ENCODE assay signal across 28 cellular contexts in the genomic region with DNA sequence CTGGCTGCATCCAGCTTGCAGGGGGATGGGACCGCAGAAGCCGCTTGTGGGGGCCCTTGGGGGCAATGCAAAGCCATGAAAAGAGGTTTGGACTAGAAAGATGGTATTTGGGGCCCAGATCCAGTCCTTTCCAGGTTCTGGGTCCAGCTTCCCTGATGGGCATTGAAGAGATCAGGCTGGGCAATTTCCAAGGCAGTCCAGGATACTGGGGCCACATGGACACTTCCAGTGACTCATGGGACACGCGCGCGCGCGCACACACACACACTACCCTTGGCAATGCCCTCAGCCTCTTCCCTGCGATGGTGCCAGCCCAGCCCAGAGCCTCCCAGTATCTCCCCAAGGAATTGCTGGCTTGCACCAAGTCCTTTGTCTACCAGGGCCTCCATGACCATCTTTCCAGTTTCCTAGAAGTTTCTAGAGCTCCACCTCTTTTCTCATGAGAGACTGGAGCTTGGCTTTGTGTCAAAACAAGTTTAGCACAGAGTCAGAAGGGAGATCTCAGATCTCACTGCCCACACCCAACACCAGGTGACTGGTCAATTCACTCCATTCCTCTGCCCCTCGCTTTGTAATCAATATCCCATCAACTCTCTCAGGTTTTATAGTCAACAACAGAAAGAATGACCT. TPM values are rescaled to one million over a fixed set of nuclear protein-coding genes. Genes with fewer than 3 reads are reported as not detected.
A peak's percentile ranks its signal among the peaks of the same experiment; 100 is the strongest.
DNase-seq lines count a peak whose midpoint lies in the region; ATAC-seq and TF ChIP-seq lines count a peak whose summit lies in the region.
"Had no signal": no experiment of that assay in that cellular context is flagged by ENCODE, and none has a peak within 500 bp of the region (broad histone marks: within the 10 kb centered on the region; RNA-seq: fewer than 3 reads in every experiment).

No MANE protein-coding gene starts in this region.

- H3K27ac Mint-ChIP-seq in activated naive CD8-positive, alpha-beta T cell treated with anti-CD3 and anti-CD28 coated beads, Interleukin-2, amount 10 ng/mL, durations not matched to agents 7 days and 5 days: no peak overlapping the region
- no peak overlapping the region for H3K27ac Mint-ChIP-seq in activated naive CD8-positive, alpha-beta T cell treated with anti-CD3 and anti-CD28 coated beads for 36 hours
- no peak overlapping the region for H3K27ac Mint-ChIP-seq in progenitor cell of endocrine pancreas
- H3K27ac Mint-ChIP-seq: activated CD8-positive, alpha-beta T cell treated with anti-CD3 and anti-CD28 coated beads for 36 hours had no signal

- H3K27me3 Mint-ChIP-seq in activated naive CD8-positive, alpha-beta T cell treated with anti-CD3 and anti-CD28 coated beads, Interleukin-2, amount 10 ng/mL, durations not matched to agents 7 days and 5 days: peaks cover 36% of the 10 kb centered on the region
- peaks cover 48% of the 10 kb centered on the region for H3K27me3 Mint-ChIP-seq in activated naive CD8-positive, alpha-beta T cell treated with anti-CD3 and anti-CD28 coated beads for 36 hours
- H3K27me3 Mint-ChIP-seq in progenitor cell of endocrine pancreas: peaks cover 25% of the 10 kb centered on the region
- H3K27me3 Mint-ChIP-seq in activated T-cell treated with anti-CD3 and anti-CD28 coated beads, Interleukin-2, amount 50 U/mL, for 4 hours (ENCODE audit: low read depth): peaks cover 45% of the 10 kb centered on the region

- POLR2A ChIA-PET in activated naive CD8-positive, alpha-beta T cell treated with anti-CD3 and anti-CD28 coated beads, Interleukin-2, amount 10 ng/mL, durations not matched to agents 7 days and 5 days (lab: Charles Lee): no interaction called here

- H3K27me3 ChIP-seq in MG63 (no peaks in the 10 kb centered on the region; the same call in 1 of the 2 replicates), right cardiac atrium (ENCODE audit: control insufficient read depth, insufficient read depth) (no peaks in the 10 kb centered on the region)
- H3K27me3 ChIP-seq: adrenal gland had no signal

- H3K9me3 ChIP-seq in MG63: no peaks in the 10 kb centered on the region
- H3K9me3 ChIP-seq in right cardiac atrium (ENCODE audit: control insufficient read depth, low read length): no peaks in the 10 kb centered on the region
- H3K9me3 ChIP-seq: adrenal gland, BE2C, Peyer's patch had no signal

- no peaks in the 10 kb centered on the region for H3K9me3 Mint-ChIP-seq in activated naive CD8-positive, alpha-beta T cell treated with anti-CD3 and anti-CD28 coated beads, Interleukin-2, amount 10 ng/mL, durations not matched to agents 7 days and 5 days
- no peaks in the 10 kb centered on the region for H3K9me3 Mint-ChIP-seq in activated naive CD8-positive, alpha-beta T cell treated with anti-CD3 and anti-CD28 coated beads for 36 hours
- H3K9me3 Mint-ChIP-seq in progenitor cell of endocrine pancreas (ENCODE audit: low read depth): no peaks in the 10 kb centered on the region
- H3K9me3 Mint-ChIP-seq in activated T-cell treated with anti-CD3 and anti-CD28 coated beads, Interleukin-2, amount 50 U/mL, for 4 hours: no peaks in the 10 kb centered on the region
- H3K9me3 Mint-ChIP-seq: activated CD8-positive, alpha-beta T cell treated with anti-CD3 and anti-CD28 coated beads for 36 hours; brain had no signal

- no peak overlapping the region for H3K27ac ChIP-seq in right cardiac atrium (ENCODE audit: low read length)
- H3K27ac ChIP-seq: adrenal gland had no signal

- intact Hi-C loops in left cardiac atrium (cut with DNase I): loop anchor here in 1 of 2 donors (10.0 kb wide), 1 partner anchor 59 kb away; no protein-coding TSS in a partner anchor
- intact Hi-C loops in right cardiac atrium (cut with DNase I): no loop called here

- no peaks in the 10 kb centered on the region for H3K36me3 ChIP-seq in MG63
- H3K36me3 ChIP-seq: adrenal gland, BE2C, Peyer's patch had no signal

- TF ChIP-seq CTCF in fibroblast of the aortic adventitia (IDR thresholded peaks at IDR 0.05; ENCODE audit: insufficient read depth, low read length) (no peak), progenitor cell of endocrine pancreas (IDR thresholded peaks at IDR 0.05; ENCODE audit: unreplicated experiment) (no peak)

- H3K4me3 Mint-ChIP-seq in activated naive CD8-positive, alpha-beta T cell treated with anti-CD3 and anti-CD28 coated beads, Interleukin-2, amount 10 ng/mL, durations not matched to agents 7 days and 5 days: no peak overlapping the region
- no peak overlapping the region for H3K4me3 Mint-ChIP-seq in activated naive CD8-positive, alpha-beta T cell treated with anti-CD3 and anti-CD28 coated beads for 36 hours
- peak overlapping the region; percentile 48 for H3K4me3 Mint-ChIP-seq in progenitor cell of endocrine pancreas (ENCODE audit: low read depth)
- no peak overlapping the region for H3K4me3 Mint-ChIP-seq in activated T-cell treated with anti-CD3 and anti-CD28 coated beads, Interleukin-2, amount 50 U/mL, for 4 hours
- H3K4me3 Mint-ChIP-seq: activated CD8-positive, alpha-beta T cell treated with anti-CD3 and anti-CD28 coated beads for 36 hours had no signal

- WGBS in right cardiac atrium: 92% methylated on average over 10 of the region's 10 CpGs

- H3K4me3 ChIP-seq in MG63 (no peak overlapping the region), fibroblast of the aortic adventitia (ENCODE audit: low read depth, low read length) (no peak overlapping the region), right cardiac atrium (ENCODE audit: low read length) (no peak overlapping the region)
- H3K4me3 ChIP-seq: adrenal gland, lung, Peyer's patch had no signal

- ATAC-seq in activated naive CD8-positive, alpha-beta T cell treated with anti-CD3 and anti-CD28 coated beads, Interleukin-2, amount 10 ng/mL, durations not matched to agents 7 days and 5 days (ENCODE audit: low read depth): no peak
- ATAC-seq in left cardiac atrium (no peak), right cardiac atrium (no peak)
- no peak for ATAC-seq in activated T-cell treated with anti-CD3 and anti-CD28 coated beads, Interleukin-2, amount 50 U/mL, for 4 hours
- ATAC-seq: activated CD8-positive, alpha-beta T cell treated with anti-CD3 and anti-CD28 coated beads for 36 hours; esophagus mucosa had no signal

- peak; percentile 18 for DNase-seq in activated naive CD8-positive, alpha-beta T cell treated with anti-CD3 and anti-CD28 coated beads, Interleukin-2, amount 10 ng/mL, durations not matched to agents 7 days and 5 days
- no peak for DNase-seq in activated naive CD8-positive, alpha-beta T cell treated with anti-CD3 and anti-CD28 coated beads for 36 hours
- DNase-seq in MG63 (peak; percentile 55), fibroblast of the aortic adventitia (ENCODE audit: low read depth) (peak; percentile 20), progenitor cell of endocrine pancreas (ENCODE audit: low spot score, unreplicated experiment) (no peak), left cardiac atrium (no peak), right cardiac atrium (no peak)
- DNase-seq in activated T-cell treated with anti-CD3 and anti-CD28 coated beads, Interleukin-2, amount 50 U/mL, for 4 hours: no peak
- DNase-seq: activated CD8-positive, alpha-beta T cell treated with anti-CD3 and anti-CD28 coated beads for 36 hours; activated gamma-delta T cell; activated T-cell treated with anti-CD3 and anti-CD28 coated beads for 4 hours; adrenal gland; effector memory CD4-positive, alpha-beta T cell; EL; KG1; NCI-H146; NCI-H524; NK-92 treated with Interleukin-12 subunit alpha and Interleukin-12 subunit beta, amount 100 ng/mL, for 24 hours; occipital lobe; retina; SIG-M5; stimulated activated CD4-positive, alpha-beta T cell treated with anti-CD3 and anti-CD28 coated beads, Interleukin-4, amount 100 ng/mL, for 4 hours; stimulated activated naive CD4-positive, alpha-beta T cell had no signal

- no peaks in the 10 kb centered on the region for H3K36me3 Mint-ChIP-seq in activated naive CD8-positive, alpha-beta T cell treated with anti-CD3 and anti-CD28 coated beads, Interleukin-2, amount 10 ng/mL, durations not matched to agents 7 days and 5 days
- no peaks in the 10 kb centered on the region for H3K36me3 Mint-ChIP-seq in activated naive CD8-positive, alpha-beta T cell treated with anti-CD3 and anti-CD28 coated beads for 36 hours
- H3K36me3 Mint-ChIP-seq in progenitor cell of endocrine pancreas (ENCODE audit: insufficient read depth): no peaks in the 10 kb centered on the region
- no peaks in the 10 kb centered on the region for H3K36me3 Mint-ChIP-seq in activated T-cell treated with anti-CD3 and anti-CD28 coated beads, Interleukin-2, amount 50 U/mL, for 4 hours (ENCODE audit: insufficient read depth)
- H3K36me3 Mint-ChIP-seq: brain had no signal

- H3K4me1 Mint-ChIP-seq in activated naive CD8-positive, alpha-beta T cell treated with anti-CD3 and anti-CD28 coated beads, Interleukin-2, amount 10 ng/mL, durations not matched to agents 7 days and 5 days: peaks cover 16% of the 10 kb centered on the region
- peaks cover 12% of the 10 kb centered on the region for H3K4me1 Mint-ChIP-seq in activated naive CD8-positive, alpha-beta T cell treated with anti-CD3 and anti-CD28 coated beads for 36 hours
- peaks cover 10% of the 10 kb centered on the region for H3K4me1 Mint-ChIP-seq in progenitor cell of endocrine pancreas (ENCODE audit: low read depth)
- H3K4me1 Mint-ChIP-seq in activated T-cell treated with anti-CD3 and anti-CD28 coated beads, Interleukin-2, amount 50 U/mL, for 4 hours (ENCODE audit: low read depth): peaks cover 16% of the 10 kb centered on the region

- H3K4me1 ChIP-seq in right cardiac atrium (ENCODE audit: control insufficient read depth, insufficient read depth, low read length): no peaks in the 10 kb centered on the region
- H3K4me1 ChIP-seq: BE2C had no signal

RNA-seq across cellular contexts. Expression of a gene that starts 44.3 kb away (rescaled TPM):
- total RNA-seq in activated naive CD8-positive, alpha-beta T cell treated with anti-CD3 and anti-CD28 coated beads, Interleukin-2, amount 10 ng/mL, durations not matched to agents 7 days and 5 days: not detected
- under 1 TPM; 0.06 to 0.08 TPM for total RNA-seq in activated naive CD8-positive, alpha-beta T cell treated with anti-CD3 and anti-CD28 coated beads for 36 hours
- 5.6 and 8.5 TPM in 2 replicates for total RNA-seq in MG63 (2014; rRNA removed; shearing (Covaris generic); ENCODE audit: low replicate concordance)
- 0.63 and 0.65 TPM in 2 replicates for total RNA-seq in fibroblast of the aortic adventitia (ENCODE audit: low replicate concordance)
- 7.2 and 8.1 TPM in 2 replicates for total RNA-seq in progenitor cell of endocrine pancreas
- total RNA-seq in left cardiac atrium: 1 to 10 TPM; 1.1 to 2.1 TPM
- total RNA-seq in right cardiac atrium: 1 to 10 TPM in 3 of 4 donors, under 1 TPM in 1; 0.79 to 2.5 (median 1.5) TPM
- polyA plus RNA-seq in right cardiac atrium: 1.0 TPM
- total RNA-seq in activated T-cell treated with anti-CD3 and anti-CD28 coated beads, Interleukin-2, amount 50 U/mL, for 4 hours: under 1 TPM in 1 of 3 donors, not detected in 2; 0.08 TPM

Comparison
In these comparisons a context has a peak if more than half of its experiments do, and no peak if none do; other contexts are left out.
1. DNase-seq: peak in activated naive CD8-positive, alpha-beta T cell treated with anti-CD3 and anti-CD28 coated beads, Interleukin-2, amount 10 ng/mL, durations not matched to agents 7 days and 5 days (single experiment), MG63 (single experiment) and fibroblast of the aortic adventitia (single experiment); none in activated naive CD8-positive, alpha-beta T cell treated with anti-CD3 and anti-CD28 coated beads for 36 hours (single experiment), progenitor cell of endocrine pancreas (single experiment), left cardiac atrium (single experiment), right cardiac atrium (0 of 3) and activated T-cell treated with anti-CD3 and anti-CD28 coated beads, Interleukin-2, amount 50 U/mL, for 4 hours (single experiment).